Comparison of ENCODE assay signal across 24 cellular contexts in genomic region chr3:98848108-98848507, GRCh38. TPM values are rescaled to one million over a fixed set of nuclear protein-coding genes. Genes with fewer than 3 reads are reported as not detected.
DNase-seq lines count a peak whose midpoint lies in the region; ATAC-seq, FAIRE-seq and TF ChIP-seq lines count a peak whose summit lies in the region.
"Had no signal": no experiment of that assay in that cellular context is flagged by ENCODE, and none has a peak within 500 bp of the region (broad histone marks: within the 10 kb centered on the region; RNA-seq: fewer than 3 reads in every experiment).

No MANE protein-coding gene starts in this region.

- no peak overlapping the region for H3K4me3 ChIP-seq in breast epithelium
- no peak overlapping the region for H3K4me3 ChIP-seq in PC-3 (ENCODE audit: low read length)
- H3K4me3 ChIP-seq in GM23248 = no peak overlapping the region
- H3K4me3 ChIP-seq: BLaER1, GM12878 had no signal

- H3K9me3 Mint-ChIP-seq in MCF 10A (ENCODE audit: unreplicated experiment) = no peaks in the 10 kb centered on the region
- no peaks in the 10 kb centered on the region for H3K9me3 Mint-ChIP-seq in natural killer cell
- H3K9me3 Mint-ChIP-seq: CD8-positive, alpha-beta T cell; HFFc6 had no signal

- no peaks in the 10 kb centered on the region for H3K36me3 ChIP-seq in breast epithelium
- H3K36me3 ChIP-seq in PC-3 (ENCODE audit: low read depth, low read length) = peaks cover 64% of the 10 kb centered on the region
- peaks cover 37% of the 10 kb centered on the region for H3K36me3 ChIP-seq in GM23248 (ENCODE audit: low read depth)

- H3K4me2 ChIP-seq in PC-3 (ENCODE audit: low read length) (no peak overlapping the region), GM23248 (ENCODE audit: unreplicated experiment) (no peak overlapping the region)
- H3K4me2 ChIP-seq: BLaER1 had no signal

- ATAC-seq in PC-3 (no peak), natural killer cell (no peak)
- ATAC-seq: CD8-positive, alpha-beta T cell; GM12878 had no signal

- H3K27ac ChIP-seq in breast epithelium (no peak overlapping the region), PC-3 (ENCODE audit: low read length) (no peak overlapping the region), GM23248 (no peak overlapping the region)
- H3K27ac ChIP-seq: 22Rv1, BLaER1, C4-2B had no signal

- TSS peak; percentile 18 for BruUV-seq in MCF 10A (replicated peaks; lab: Mats Ljungman, UMichigan)
- BruUV-seq in PC-3 (replicated peaks; lab: Mats Ljungman, UMichigan) = TSS peak; percentile 21

- H2AFZ ChIP-seq in PC-3 (ENCODE audit: low read length) (no peak overlapping the region), GM23248 (no peak overlapping the region)

- H3K9me3 ChIP-seq in breast epithelium = no peaks in the 10 kb centered on the region
- H3K9me3 ChIP-seq in PC-3 (ENCODE audit: low read length) = no peaks in the 10 kb centered on the region
- no peaks in the 10 kb centered on the region for H3K9me3 ChIP-seq in GM23248 (ENCODE audit: low read depth)

- CTCF ChIA-PET in MCF 10A (lab: Yijun Ruan, JAX) (interaction anchor here (0.6 kb wide), 1 partner anchor 147 kb away, joined by 3 read pairs; no protein-coding TSS in a partner anchor), PC-3 (lab: Charles Lee) (no interaction called here)

- H3K27ac Mint-ChIP-seq in MCF 10A (ENCODE audit: low read depth, unreplicated experiment) (no peak overlapping the region), natural killer cell (no peak overlapping the region)
- H3K27ac Mint-ChIP-seq: B cell; CD4-positive, CD25-positive, alpha-beta regulatory T cell; CD8-positive, alpha-beta T cell had no signal

- DNase-seq in MCF 10A (ENCODE audit: unreplicated experiment) = no peak
- no peak for DNase-seq in breast epithelium (ENCODE audit: low spot score in 2 of 2)
- DNase-seq in PC-3 = no peak
- DNase-seq in urothelium cell line (ENCODE audit: low spot score) = no peak
- DNase-seq in GM23248 = no peak
- DNase-seq in natural killer cell = no peak
- DNase-seq: CD4-positive, CD25-positive, alpha-beta regulatory T cell; CD8-positive, alpha-beta T cell; DMS 273 treated with DMSO at 0.1 percent for 48 hours; DMS79; EL; GDM1; GOT3; H7; HCEC 1CT; HFFc6 had no signal

- intact Hi-C loops in MCF 10A (cut with micrococcal nuclease) (no loop called here), breast epithelium (cut with DNase I; ENCODE audit: low total_unique reads) (no loop called here), PC-3 (cut with micrococcal nuclease) (no loop called here), natural killer cell (cut with micrococcal nuclease) (no loop called here)

- H3K9me2 ChIP-seq in PC-3 (replicated peaks; ENCODE audit: low read length) = no peaks in the 10 kb centered on the region
- no peaks in the 10 kb centered on the region for H3K9me2 ChIP-seq in GM23248 (ENCODE audit: insufficient read depth)

- TF ChIP-seq POLR2A in breast epithelium (IDR thresholded peaks at IDR 0.05) = no peak

- peaks cover 24% of the 10 kb centered on the region for H3K36me3 Mint-ChIP-seq in MCF 10A (ENCODE audit: insufficient read depth, unreplicated experiment)
- H3K36me3 Mint-ChIP-seq in natural killer cell = no peaks in the 10 kb centered on the region
- H3K36me3 Mint-ChIP-seq: CD4-positive, CD25-positive, alpha-beta regulatory T cell had no signal

- TF ChIP-seq CTCF in MCF 10A (IDR thresholded peaks at IDR 0.05; ENCODE audit: unreplicated experiment) (no peak), breast epithelium (IDR thresholded peaks at IDR 0.05) (no peak), PC-3 (conservative IDR thresholded peaks at IDR 0.05; ENCODE audit: low read depth, low read length) (no peak), natural killer cell (IDR thresholded peaks at IDR 0.05) (no peak)

- H3K9ac ChIP-seq in PC-3 (ENCODE audit: low read length) = no peak overlapping the region
- no peak overlapping the region for H3K9ac ChIP-seq in GM23248
- H3K9ac ChIP-seq: BLaER1 had no signal

- H3F3A ChIP-seq in PC-3 (ENCODE audit: low read length, unreplicated experiment) = peaks cover 6% of the 10 kb centered on the region
- peaks cover 80% of the 10 kb centered on the region for H3F3A ChIP-seq in GM23248 (ENCODE audit: insufficient read depth)

- peaks cover 6% of the 10 kb centered on the region for H3K4me1 Mint-ChIP-seq in MCF 10A (ENCODE audit: insufficient read depth, unreplicated experiment)
- H3K4me1 Mint-ChIP-seq in natural killer cell = no peaks in the 10 kb centered on the region
- H3K4me1 Mint-ChIP-seq: CD4-positive, CD25-positive, alpha-beta regulatory T cell had no signal

- FAIRE-seq in urothelium cell line (lab: Jason Lieb, UNC) = peak; percentile 23
- FAIRE-seq: A204.1, D721Med, GM12878, GM18507 had no signal

- 97 to 98% methylated on average over 1 of the region's 1 CpG for WGBS in GM23248 (ENCODE audit: low coverage in 1 of 2, low lambda C conversion rate in 2 of 2, missing lambda C conversion rate in 2 of 2), 2 experiments

- no peaks in the 10 kb centered on the region for H3K27me3 ChIP-seq in breast epithelium
- no peaks in the 10 kb centered on the region for H3K27me3 ChIP-seq in PC-3 (ENCODE audit: low read length)
- H3K27me3 ChIP-seq in GM23248 (replicated peaks; ENCODE audit: insufficient read depth) = no peaks in the 10 kb centered on the region
- H3K27me3 ChIP-seq: BLaER1 had no signal

- POLR2A ChIA-PET in MCF 10A (lab: Yijun Ruan, JAX) = interaction anchor here (1.1 kb wide), 1 partner anchor 38 kb away, joined by 4 read pairs; no protein-coding TSS in a partner anchor
- POLR2A ChIA-PET in PC-3 (lab: Charles Lee; ENCODE audit: unreplicated experiment) = no interaction called here

- H3K27me3 Mint-ChIP-seq in MCF 10A (ENCODE audit: insufficient read depth, unreplicated experiment) (no peaks in the 10 kb centered on the region), natural killer cell (ENCODE audit: low read depth in 2 of 2) (no peaks in the 10 kb centered on the region)
- H3K27me3 Mint-ChIP-seq: B cell; CD4-positive, CD25-positive, alpha-beta regulatory T cell had no signal

- no peaks in the 10 kb centered on the region for H3K4me1 ChIP-seq in breast epithelium
- peaks cover 9% of the 10 kb centered on the region; the same call in 1 of the 2 replicates for H3K4me1 ChIP-seq in PC-3 (ENCODE audit: insufficient read depth, low read length)
- peaks cover 44% of the 10 kb centered on the region for H3K4me1 ChIP-seq in GM23248 (ENCODE audit: insufficient read depth)

- H3K4me3 Mint-ChIP-seq in MCF 10A (ENCODE audit: unreplicated experiment) = no peak overlapping the region
- no peak overlapping the region for H3K4me3 Mint-ChIP-seq in natural killer cell
- H3K4me3 Mint-ChIP-seq: B cell; CD4-positive, CD25-positive, alpha-beta regulatory T cell; CD8-positive, alpha-beta T cell had no signal

- in situ Hi-C loops in GM23248 (cut with MboI) = no loop called here

- peaks cover 94% of the 10 kb centered on the region for H3K79me2 ChIP-seq in PC-3 (ENCODE audit: low read length)
- peaks cover 99% of the 10 kb centered on the region for H3K79me2 ChIP-seq in GM23248 (ENCODE audit: insufficient read depth)

- H4K20me1 ChIP-seq in PC-3 (ENCODE audit: low read length) (peaks cover 16% of the 10 kb centered on the region), GM23248 (ENCODE audit: insufficient read depth) (no peaks in the 10 kb centered on the region)
- H4K20me1 ChIP-seq: BLaER1 had no signal

RNA-seq across cellular contexts. Expression of gene DCBLD2, which starts 53.4 kb away (rescaled TPM):
- total RNA-seq in MCF 10A (2022) (161 and 206 TPM in 2 replicates), breast epithelium (10 to 100 TPM; 27.2 to 46.7 (median 29.6) TPM), PC-3 (2014; rRNA removed) (265 and 307 TPM in 2 replicates), natural killer cell (under 1 TPM; 0.66 to 0.99 (median 0.90) TPM)
- total RNA-seq in GM23248 (2014; rRNA removed; shearing (Covaris generic)) = 151 and 203 TPM in 2 replicates
- 66.5 and 68.3 TPM in 2 replicates for polyA plus RNA-seq in GM23248 (2016; fragmentation: Nextera tagmentation; extraction: Ambion mirVana)

Comparison
In these comparisons a context has a peak if more than half of its experiments do, and no peak if none do; other contexts are left out.
1. RNA of gene DCBLD2, which starts 53.4 kb away (total RNA-seq): 265 to 307 TPM in PC-3, 151 to 203 TPM in GM23248, 161 to 206 TPM in MCF 10A and 27.2 to 46.7 TPM in breast epithelium; 0.66 to 0.99 TPM in natural killer cell; every median in the first group is over 10 times any median in the second.